13 cellular contexts compared by ENCODE assay signal in the genomic region with DNA sequence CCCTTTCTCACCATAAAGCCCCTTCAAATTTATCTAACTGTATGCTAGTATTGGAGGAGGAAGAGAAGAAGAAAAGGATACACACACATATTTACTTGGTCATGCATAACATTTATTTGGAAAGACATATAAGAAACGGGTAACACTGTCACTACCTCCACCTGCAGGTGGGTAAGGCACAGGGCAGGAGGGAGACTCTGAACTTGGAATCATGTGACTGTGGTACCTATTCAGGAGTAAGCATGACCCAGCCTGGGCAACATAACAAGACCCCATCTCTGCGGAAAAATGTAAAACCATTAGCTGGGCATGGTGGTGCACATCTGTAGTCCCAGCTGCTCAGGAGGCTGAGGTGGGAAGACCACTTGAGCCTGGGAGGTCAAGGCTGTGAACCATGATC. TPM values are rescaled to one million over a fixed set of nuclear protein-coding genes. Genes with fewer than 3 reads are reported as not detected.
DNase-seq lines count a peak whose midpoint lies in the region; ATAC-seq and TF ChIP-seq lines count a peak whose summit lies in the region.
"Had no signal": no experiment of that assay in that cellular context is flagged by ENCODE, and none has a peak within 500 bp of the region (broad histone marks: within the 10 kb centered on the region; RNA-seq: fewer than 3 reads in every experiment).

No MANE protein-coding gene starts in this region.

- no peak overlapping the region for H3K4me3 ChIP-seq in AG09309 (ENCODE audit: control insufficient read depth, low read depth, low read length)
- no peak overlapping the region for H3K4me3 ChIP-seq in Peyer's patch
- no peak overlapping the region for H3K4me3 ChIP-seq in fibroblast of pulmonary artery (replicated peaks; ENCODE audit: low read depth, low read length)
- H3K4me3 ChIP-seq: ascending aorta, skin epidermis had no signal

- no peaks in the 10 kb centered on the region for H3K36me3 Mint-ChIP-seq in activated T-helper 17 cell treated with anti-CD3 and anti-CD28 coated beads, Interleukin-2, amount 50 U/mL, for 72 hours (ENCODE audit: low read depth)
- H3K36me3 Mint-ChIP-seq: CD8-positive, alpha-beta memory T cell had no signal

- no peaks in the 10 kb centered on the region for H3K36me3 ChIP-seq in Peyer's patch
- H3K36me3 ChIP-seq: ascending aorta had no signal

- TF ChIP-seq POLR2A in Peyer's patch (IDR thresholded peaks at IDR 0.05) = no peak

- H3K4me3 Mint-ChIP-seq in activated T-helper 17 cell treated with anti-CD3 and anti-CD28 coated beads, Interleukin-2, amount 50 U/mL, for 72 hours = no peak overlapping the region
- H3K4me3 Mint-ChIP-seq: CD8-positive, alpha-beta memory T cell had no signal

- ATAC-seq in activated T-helper 17 cell treated with anti-CD3 and anti-CD28 coated beads, Interleukin-2, amount 50 U/mL, for 72 hours (replicated peaks) = no peak

- no peaks in the 10 kb centered on the region for H3K4me1 ChIP-seq in Peyer's patch
- H3K4me1 ChIP-seq: ascending aorta had no signal

- TF ChIP-seq CTCF in AG09309 (IDR thresholded peaks at IDR 0.05; ENCODE audit: control insufficient read depth, insufficient read depth, low read depth, low read length, missing control alignments) = peak; percentile 21
- peak in 4 of 6 experiments; percentile 18 to 40 (median 31) for TF ChIP-seq CTCF in Peyer's patch (IDR thresholded peaks at IDR 0.05)
- TF ChIP-seq CTCF in fibroblast of pulmonary artery (IDR thresholded peaks at IDR 0.05; ENCODE audit: low read length, missing control alignments) = peak; percentile 7

- no peaks in the 10 kb centered on the region for H3K27me3 ChIP-seq in Peyer's patch
- H3K27me3 ChIP-seq: ascending aorta had no signal

- H3K9me3 Mint-ChIP-seq in activated T-helper 17 cell treated with anti-CD3 and anti-CD28 coated beads, Interleukin-2, amount 50 U/mL, for 72 hours = no peaks in the 10 kb centered on the region
- H3K9me3 Mint-ChIP-seq: CD8-positive, alpha-beta memory T cell had no signal

- H3K4me1 Mint-ChIP-seq in activated T-helper 17 cell treated with anti-CD3 and anti-CD28 coated beads, Interleukin-2, amount 50 U/mL, for 72 hours = no peaks in the 10 kb centered on the region
- H3K4me1 Mint-ChIP-seq: CD8-positive, alpha-beta memory T cell had no signal

- no peak overlapping the region for H3K27ac Mint-ChIP-seq in activated T-helper 17 cell treated with anti-CD3 and anti-CD28 coated beads, Interleukin-2, amount 50 U/mL, for 72 hours

- H3K27me3 Mint-ChIP-seq in activated T-helper 17 cell treated with anti-CD3 and anti-CD28 coated beads, Interleukin-2, amount 50 U/mL, for 72 hours = no peaks in the 10 kb centered on the region

- H3K27ac ChIP-seq in Peyer's patch = no peak overlapping the region
- H3K27ac ChIP-seq: ascending aorta, skin epidermis had no signal

- DNase-seq in AG09309 (ENCODE audit: low read depth) = no peak
- peak; percentile 26 for DNase-seq in H4 (ENCODE audit: low spot score)
- DNase-seq in Peyer's patch = no peak
- DNase-seq in fibroblast of pulmonary artery (ENCODE audit: low read depth) = no peak
- no peak for DNase-seq in NCI-H187 treated with DMSO at 0.1 percent for 48 hours (lab: John Stamatoyannopoulos, UW)
- no peak for DNase-seq in stimulated activated CD4-positive, alpha-beta T cell treated with anti-CD3 and anti-CD28 coated beads, Interleukin-2, amount 100 ng/mL, for 48 hours
- DNase-seq in NCI-H446 treated with DMSO at 0.1 percent for 48 hours (lab: John Stamatoyannopoulos, UW) = no peak
- DNase-seq: CD8-positive, alpha-beta memory T cell; SHP77 had no signal

- no peaks in the 10 kb centered on the region for H3K9me3 ChIP-seq in Peyer's patch
- H3K9me3 ChIP-seq: ascending aorta had no signal

RNA-seq across cellular contexts. Expression of a gene that starts 1.4 kb away (rescaled TPM):
- total RNA-seq in H4 (2014; rRNA removed; shearing (Covaris generic)) = 0.04 TPM in 1 of 2 replicates, not detected in the other
- total RNA-seq in Peyer's patch = not detected
- not detected for total RNA-seq in activated T-helper 17 cell treated with anti-CD3 and anti-CD28 coated beads, Interleukin-2, amount 50 U/mL, for 72 hours
- total RNA-seq: ascending aorta; CD8-positive, alpha-beta memory T cell; glomerular endothelial cell had no signal
